Comparison of ENCODE assay signal across 1 cellular context in the genomic region with DNA sequence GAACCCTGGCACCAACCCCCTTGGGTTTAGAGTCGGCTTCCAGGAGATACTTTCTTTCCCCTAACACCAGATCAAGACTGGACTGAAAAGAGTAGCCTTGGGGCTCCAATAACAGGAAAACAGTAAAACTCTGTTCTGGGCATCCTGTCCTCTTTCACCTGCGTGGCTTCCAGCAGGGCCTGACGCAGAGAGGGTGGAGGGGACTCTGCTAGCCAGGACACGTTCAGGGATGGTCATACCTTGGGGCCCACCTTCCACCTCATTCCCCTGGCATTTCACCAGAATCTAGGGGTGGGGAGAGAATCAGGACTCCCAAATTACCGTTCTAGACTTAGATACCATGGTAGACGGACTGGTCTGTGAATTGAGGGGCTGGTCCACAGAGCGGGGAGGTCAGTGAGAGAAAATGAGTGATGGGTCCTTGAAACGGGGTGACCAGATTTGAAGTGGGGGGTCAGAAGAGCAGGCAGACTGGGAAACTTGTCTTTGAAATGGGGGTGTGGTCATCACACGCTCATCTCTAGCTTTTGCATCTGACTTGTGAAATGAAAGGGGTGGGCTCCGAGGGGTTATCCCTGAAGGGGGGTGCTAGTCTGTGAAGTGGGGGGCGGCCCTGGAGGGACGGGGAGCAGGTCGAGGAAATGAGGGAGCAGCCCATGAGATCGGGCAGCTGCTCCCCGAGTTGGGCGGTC.
TF ChIP-seq lines count a peak whose summit lies in the region.

No MANE protein-coding gene starts in this region.

TF ChIP-seq in endothelial cell of umbilical vein, 7 proteins besides CTCF, POLR2A, EP300 and RAD21:
- TF ChIP-seq, protein P1, sequence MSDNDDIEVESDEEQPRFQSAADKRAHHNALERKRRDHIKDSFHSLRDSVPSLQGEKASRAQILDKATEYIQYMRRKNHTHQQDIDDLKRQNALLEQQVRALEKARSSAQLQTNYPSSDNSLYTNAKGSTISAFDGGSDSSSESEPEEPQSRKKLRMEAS (IDR thresholded peaks at IDR 0.05; ENCODE audit: insufficient read depth, insufficient read length): no peak
- no peak for TF ChIP-seq JUN (IDR thresholded peaks at IDR 0.05; ENCODE audit: borderline replicate concordance, insufficient read depth, insufficient read length, low read depth)
- no peak for TF ChIP-seq MYC (IDR thresholded peaks at IDR 0.05; ENCODE audit: low read depth, low read length)
- no peak for TF ChIP-seq FOS (IDR thresholded peaks at IDR 0.05; ENCODE audit: borderline replicate concordance, insufficient read depth, low read length)
- TF ChIP-seq GATA2 (IDR thresholded peaks at IDR 0.05; ENCODE audit: insufficient read depth, insufficient read length, low read depth, low read length): no peak
- no peak for TF ChIP-seq EZH2 (IDR thresholded peaks at IDR 0.05; ENCODE audit: borderline replicate concordance, low read depth, low read length, severe bottlenecking)
- TF ChIP-seq POLR2AphosphoS5 (IDR thresholded peaks at IDR 0.05; ENCODE audit: insufficient read depth, low read depth, low read length): no peak
